8 cellular contexts compared by ENCODE assay signal in genomic region chr12:7129647-7130536, GRCh38. TPM values are rescaled to one million over a fixed set of nuclear protein-coding genes. Genes with fewer than 3 reads are reported as not detected.
DNase-seq lines count a peak whose midpoint lies in the region; ATAC-seq and TF ChIP-seq lines count a peak whose summit lies in the region.

CLSTN3 (plus strand) TSS chr12:7130371; CDS start chr12:7130649, 278 bp downstream.

- WGBS in stomach, 5 donors = 0 to 2% (median 1%) methylated on average over 44 to 48 of the region's 48 CpGs

- H3K9me3 ChIP-seq in SJCRH30 (replicated peaks) (no peaks in the 10 kb centered on the region), stomach (no peaks in the 10 kb centered on the region)

- intact Hi-C loops in stomach (cut with DNase I; ENCODE audit: low total_unique reads) = no loop called here

- peak within 1 kb of the TSS; percentile 71; the same call in 1 of the 2 replicates for H3K9ac ChIP-seq in KMS-11

- no peaks in the 10 kb centered on the region for H3K36me3 ChIP-seq in KMS-11 (ENCODE audit: insufficient read depth)
- no peaks in the 10 kb centered on the region for H3K36me3 ChIP-seq in SJCRH30
- peaks cover 0 to 16% (median 15%) of the 10 kb centered on the region in 4 donors for H3K36me3 ChIP-seq in stomach

- peaks cover 3% of the 10 kb centered on the region for H3K36me3 Mint-ChIP-seq in neural crest cell (ENCODE audit: low read depth)

- TF ChIP-seq EP300 in stomach (IDR thresholded peaks at IDR 0.05) = no peak

- no peak within 1 kb of the TSS for H3K4me3 ChIP-seq in KMS-11 (IDR thresholded peaks at IDR 0.05; ENCODE audit: insufficient read depth, low read depth, low read length)
- peak within 1 kb of the TSS; percentile 63 for H3K4me3 ChIP-seq in SJCRH30
- peak within 1 kb of the TSS; percentile 74 for H3K4me3 ChIP-seq in fibroblast of villous mesenchyme (ENCODE audit: low read depth, low read length)
- peak within 1 kb of the TSS; percentile 67 to 74 (median 70) for H3K4me3 ChIP-seq in stomach

- no peaks in the 10 kb centered on the region for H3K9me3 Mint-ChIP-seq in neural crest cell

- TF ChIP-seq CTCF in KMS-11 (conservative IDR thresholded peaks at IDR 0.05; ENCODE audit: low read depth, low read length) = no peak
- no peak for TF ChIP-seq CTCF in fibroblast of villous mesenchyme (IDR thresholded peaks at IDR 0.05; ENCODE audit: insufficient read depth, low read depth, low read length)
- no peak for TF ChIP-seq CTCF in neural crest cell (conservative IDR thresholded peaks at IDR 0.05)
- TF ChIP-seq CTCF in stomach (IDR thresholded peaks at IDR 0.05) = no peak

- peaks cover 12% of the 10 kb centered on the region for H3K4me1 ChIP-seq in KMS-11 (ENCODE audit: low read depth, poor library complexity, severe bottlenecking)
- H3K4me1 ChIP-seq in SJCRH30 = 0 out of 2 replicates have a peak, but pooled peaks cover 5% of the 10 kb centered on the region
- peaks cover 20 to 41% (median 32%) of the 10 kb centered on the region in 4 donors for H3K4me1 ChIP-seq in stomach

- no peak within 1 kb of the TSS for H3K27ac ChIP-seq in KMS-11
- no peak within 1 kb of the TSS for H3K27ac ChIP-seq in SJCRH30
- peak within 1 kb of the TSS; percentile 74 to 88 (median 77) for H3K27ac ChIP-seq in stomach

- H4K20me1 ChIP-seq in KMS-11 (ENCODE audit: insufficient read depth) = no peaks in the 10 kb centered on the region

- H3K4me1 Mint-ChIP-seq in neural crest cell = peaks cover 25% of the 10 kb centered on the region

- DNase-seq in CMK (ENCODE audit: low read depth) (peak; percentile 85), SJCRH30 (peak; percentile 82 to 84), fibroblast of villous mesenchyme (ENCODE audit: low read depth) (peak; percentile 77), neural crest cell (ENCODE audit: low read depth, low spot score) (peak; percentile 72), stomach (peak; percentile 72)
- peak; percentile 79 for DNase-seq in activated gamma-delta T cell treated with anti-CD3 and anti-CD28 coated beads, Interleukin-2, amount 50 U/mL, for 16 hours (ENCODE audit: low read depth)

- peak within 1 kb of the TSS; percentile 95 for H3K4me2 ChIP-seq in KMS-11

- peak within 1 kb of the TSS; percentile 92 for H3K4me3 Mint-ChIP-seq in neural crest cell

- peak within 1 kb of the TSS; percentile 76 for H3K27ac Mint-ChIP-seq in neural crest cell (ENCODE audit: unreplicated experiment)

- no peak for TF ChIP-seq POLR2A in stomach (IDR thresholded peaks at IDR 0.05)

- peaks cover 24% of the 10 kb centered on the region for H3K27me3 Mint-ChIP-seq in neural crest cell (ENCODE audit: low read depth)

- H2AFZ ChIP-seq in KMS-11 (ENCODE audit: low read depth) = peak within 1 kb of the TSS; percentile 81

- ATAC-seq in GM21423 (IDR thresholded peaks at IDR 0.05; ENCODE audit: unreplicated experiment) = peak; percentile 54

- no peaks in the 10 kb centered on the region for H3K79me2 ChIP-seq in KMS-11 (ENCODE audit: insufficient read depth, low read depth)

- H3K27me3 ChIP-seq in KMS-11 (ENCODE audit: insufficient read depth, low read depth) = no peaks in the 10 kb centered on the region
- H3K27me3 ChIP-seq in SJCRH30 = peaks cover 11% of the 10 kb centered on the region
- peaks cover 0 to 15% (median 0%) of the 10 kb centered on the region in 3 donors for H3K27me3 ChIP-seq in stomach

RNA-seq across cellular contexts. Expression of gene CLSTN3, which starts in this region (rescaled TPM):
- total RNA-seq in SJCRH30 (2014; rRNA removed; shearing (Covaris generic)) = 6.5 and 6.9 TPM in 2 replicates
- total RNA-seq in fibroblast of villous mesenchyme = 11.3 and 19.0 TPM in 2 replicates
- 28.2 and 30.4 TPM in 2 replicates for total RNA-seq in neural crest cell
- 100 to 1,000 TPM in 2 of 5 donors, 10 to 100 TPM in 2, 1 to 10 TPM in 1; 8.5 to 149 (median 83.2) TPM for total RNA-seq in stomach
- polyA plus RNA-seq in stomach = 1 to 10 TPM; 2.4 to 7.8 (median 4.0) TPM

Comparison
In these comparisons a context has a peak if more than half of its experiments do, and no peak if none do; other contexts are left out.
1. H3K27ac ChIP-seq: peak in stomach (5 of 5); none in KMS-11 (single experiment) and SJCRH30 (single experiment).
2. Peak in every context shown above with its lines, with median percentiles within 50 percentile points of each other: DNase-seq.